16 cellular contexts compared by ENCODE assay signal in genomic region chr5:178227929-178228328, GRCh38. TPM values are rescaled to one million over a fixed set of nuclear protein-coding genes. Genes with fewer than 3 reads are reported as not detected.
DNase-seq lines count a peak whose midpoint lies in the region; ATAC-seq, FAIRE-seq and TF ChIP-seq lines count a peak whose summit lies in the region.
"Had no signal": no experiment of that assay in that cellular context is flagged by ENCODE, and none has a peak within 500 bp of the region (broad histone marks: within the 10 kb centered on the region; RNA-seq: fewer than 3 reads in every experiment).

No MANE protein-coding gene starts in this region.

- H3K27me3 Mint-ChIP-seq in CD4-positive, alpha-beta T cell, result no peaks in the 10 kb centered on the region
- no peaks in the 10 kb centered on the region for H3K27me3 Mint-ChIP-seq in Caco-2 (ENCODE audit: insufficient read depth, unreplicated experiment)
- H3K27me3 Mint-ChIP-seq in nephron progenitor cell (ENCODE audit: low read depth, poor library complexity), result no peaks in the 10 kb centered on the region
- H3K27me3 Mint-ChIP-seq: activated B cell treated with CpG ODN at 0.5 μM for 24 hours had no signal

- no peaks in the 10 kb centered on the region for H3K9me3 ChIP-seq in CD4-positive, alpha-beta T cell (ENCODE audit: control insufficient read depth, low read length)
- no peaks in the 10 kb centered on the region for H3K9me3 ChIP-seq in Caco-2
- H3K9me3 ChIP-seq in tibial nerve, result peaks cover 0 to 4% (median 0%) of the 10 kb centered on the region in 4 donors
- no peaks in the 10 kb centered on the region for H3K9me3 ChIP-seq in SJCRH30 (replicated peaks)
- H3K9me3 ChIP-seq: sigmoid colon, testis had no signal

- peaks cover 64% of the 10 kb centered on the region for H3K4me1 Mint-ChIP-seq in CD4-positive, alpha-beta T cell (ENCODE audit: low read depth)
- peaks cover 32% of the 10 kb centered on the region for H3K4me1 Mint-ChIP-seq in Caco-2 (ENCODE audit: low read depth, unreplicated experiment)
- H3K4me1 Mint-ChIP-seq in nephron progenitor cell, result peaks cover 47% of the 10 kb centered on the region

- H3K36me3 ChIP-seq in Caco-2 (ENCODE audit: control insufficient read depth, insufficient read depth, low read length) (peaks cover 4% of the 10 kb centered on the region; the same call in 1 of the 2 replicates), bronchial epithelial cell (ENCODE audit: control insufficient read depth, insufficient read depth, low read length) (peaks cover 9% of the 10 kb centered on the region), tibial nerve (peaks cover 0 to 85% (median 0%) of the 10 kb centered on the region in 3 donors), SJCRH30 (peaks cover 40% of the 10 kb centered on the region)

- no peak overlapping the region for H3K27ac ChIP-seq in CD4-positive, alpha-beta T cell (ENCODE audit: low read depth, low read length)
- H3K27ac ChIP-seq in tibial nerve, result peak overlapping the region in 1 of 4 donors; percentile 45
- no peak overlapping the region for H3K27ac ChIP-seq in SJCRH30
- H3K27ac ChIP-seq: sigmoid colon, testis had no signal

- H3K9me3 Mint-ChIP-seq in CD4-positive, alpha-beta T cell, result no peaks in the 10 kb centered on the region
- H3K9me3 Mint-ChIP-seq in Caco-2 (ENCODE audit: unreplicated experiment) (no peaks in the 10 kb centered on the region), nephron progenitor cell (no peaks in the 10 kb centered on the region)
- H3K9me3 Mint-ChIP-seq: activated B cell treated with CpG ODN at 0.5 μM for 24 hours had no signal

- peaks cover 74% of the 10 kb centered on the region for H3K36me3 Mint-ChIP-seq in CD4-positive, alpha-beta T cell (ENCODE audit: low read depth)
- H3K36me3 Mint-ChIP-seq in Caco-2 (ENCODE audit: insufficient read depth, unreplicated experiment), result peaks cover 77% of the 10 kb centered on the region
- H3K36me3 Mint-ChIP-seq in nephron progenitor cell (ENCODE audit: low read depth), result peaks cover 66% of the 10 kb centered on the region

- 92 to 94% methylated on average over 3 of the region's 3 CpGs for WGBS in tibial nerve, 2 donors

- peak overlapping the region; percentile 57 for H3K27ac Mint-ChIP-seq in CD4-positive, alpha-beta T cell
- H3K27ac Mint-ChIP-seq in Caco-2 (ENCODE audit: unreplicated experiment), result peak overlapping the region; percentile 4
- peak overlapping the region; percentile 70 for H3K27ac Mint-ChIP-seq in nephron progenitor cell
- H3K27ac Mint-ChIP-seq: activated B cell treated with CpG ODN at 0.5 μM for 24 hours had no signal

- no peak for TF ChIP-seq POLR2A in tibial nerve (IDR thresholded peaks at IDR 0.05)

- POLR2A ChIA-PET in CD4-positive, alpha-beta T cell (lab: Charles Lee), result no interaction called here
- POLR2A ChIA-PET in Caco-2 (lab: Charles Lee), result no interaction called here

- H3K4me1 ChIP-seq in Caco-2, result peaks cover 39% of the 10 kb centered on the region
- H3K4me1 ChIP-seq in tibial nerve, result peaks cover 0 to 39% (median 23%) of the 10 kb centered on the region in 4 donors
- H3K4me1 ChIP-seq in SJCRH30, result peaks cover under 1% of the 10 kb centered on the region; the same call in 1 of the 2 replicates

- no peak overlapping the region for H3K4me3 ChIP-seq in Caco-2 (ENCODE audit: low read depth, low read length)
- H3K4me3 ChIP-seq in bronchial epithelial cell (ENCODE audit: low read depth, low read length), result no peak overlapping the region
- H3K4me3 ChIP-seq in tibial nerve, result no peak overlapping the region
- no peak overlapping the region for H3K4me3 ChIP-seq in SJCRH30
- H3K4me3 ChIP-seq: sigmoid colon, testis had no signal

- CTCF ChIA-PET in CD4-positive, alpha-beta T cell (lab: Charles Lee), result no interaction called here
- CTCF ChIA-PET in Caco-2 (lab: Charles Lee), result no interaction called here

- ATAC-seq in CD4-positive, alpha-beta T cell (ENCODE audit: poor library complexity), result no peak

- peak overlapping the region; percentile 56 for H3K4me3 Mint-ChIP-seq in CD4-positive, alpha-beta T cell
- H3K4me3 Mint-ChIP-seq in Caco-2 (ENCODE audit: unreplicated experiment), result no peak overlapping the region
- no peak overlapping the region for H3K4me3 Mint-ChIP-seq in nephron progenitor cell
- H3K4me3 Mint-ChIP-seq: activated B cell treated with CpG ODN at 0.5 μM for 24 hours had no signal

- no peak for TF ChIP-seq EP300 in tibial nerve (IDR thresholded peaks at IDR 0.05)

- FAIRE-seq in bronchial epithelial cell (lab: Jason Lieb, UNC), result no peak

- no TSS peak for BruUV-seq in Caco-2 (replicated peaks; lab: Mats Ljungman, UMichigan)

- intact Hi-C loops in CD4-positive, alpha-beta T cell (cut with DNase I, micrococcal nuclease), result no loop called here
- intact Hi-C loops in Caco-2 (cut with micrococcal nuclease; ENCODE audit: unreplicated experiment), result no loop called here

- no peaks in the 10 kb centered on the region for H3K27me3 ChIP-seq in CD4-positive, alpha-beta T cell (ENCODE audit: control insufficient read depth, insufficient read depth, low read length)
- H3K27me3 ChIP-seq in Caco-2 (replicated peaks; ENCODE audit: control insufficient read depth, insufficient read depth, low read length) (no peaks in the 10 kb centered on the region), bronchial epithelial cell (ENCODE audit: control insufficient read depth, insufficient read depth, low read length) (no peaks in the 10 kb centered on the region), tibial nerve (no peaks in the 10 kb centered on the region), SJCRH30 (no peaks in the 10 kb centered on the region)
- H3K27me3 ChIP-seq: sigmoid colon, testis had no signal

- TF ChIP-seq CTCF in CD4-positive, alpha-beta T cell (IDR thresholded peaks at IDR 0.05), result no peak
- TF ChIP-seq CTCF in Caco-2 (IDR thresholded peaks at IDR 0.05; ENCODE audit: insufficient read depth in 1 of 2, low read depth in 1 of 2, low read length in 1 of 2, severe bottlenecking in 1 of 2, unreplicated experiment in 1 of 2) (no peak), bronchial epithelial cell (IDR thresholded peaks at IDR 0.05; ENCODE audit: insufficient read depth, low read length, severe bottlenecking) (no peak), nephron progenitor cell (IDR thresholded peaks at IDR 0.05) (no peak), tibial nerve (IDR thresholded peaks at IDR 0.05) (no peak)

- no peak for DNase-seq in CD4-positive, alpha-beta T cell
- DNase-seq in Caco-2 (no peak), bronchial epithelial cell (ENCODE audit: low read depth) (peak; percentile 79), nephron progenitor cell (no peak), tibial nerve (ENCODE audit: low spot score in 2 of 2) (no peak), HCEC 1CT (no peak), SJCRH30 (no peak)
- DNase-seq: activated B cell treated with CpG ODN at 0.5 μM for 24 hours; central memory CD4-positive, alpha-beta T cell; effector CD8-positive, alpha-beta T cell; NCI-H146; sigmoid colon; stimulated activated CD4-positive, alpha-beta T cell treated with anti-CD3 and anti-CD28 coated beads, Interleukin-2, amount 100 ng/mL, for 48 hours; testis had no signal

RNA-seq across cellular contexts. Expression of gene PHYKPL, which starts 4.7 kb away (rescaled TPM):
- 10 to 100 TPM; 90.9 to 92.8 TPM for total RNA-seq in CD4-positive, alpha-beta T cell
- total RNA-seq in Caco-2 (2022) (78.2 and 82.1 TPM in 2 replicates), bronchial epithelial cell (29.2 and 40.6 TPM in 2 replicates), tibial nerve (100 to 1,000 TPM in 2 of 4 donors, 10 to 100 TPM in 2; 77.2 to 121 (median 97.1) TPM)
- total RNA-seq in SJCRH30 (2014; rRNA removed; shearing (Covaris generic)), result 16.0 and 21.2 TPM in 2 replicates

RNA-seq across cellular contexts. Expression of gene HNRNPAB, which starts 23.6 kb away (rescaled TPM):
- total RNA-seq in CD4-positive, alpha-beta T cell, result 10 to 100 TPM; 63.6 to 68.9 TPM
- total RNA-seq in Caco-2 (2022) (286 and 295 TPM in 2 replicates), bronchial epithelial cell (67.4 and 71.3 TPM in 2 replicates), tibial nerve (100 to 1,000 TPM in 3 of 4 donors, 10 to 100 TPM in 1; 92.0 to 135 (median 122) TPM)
- total RNA-seq in SJCRH30 (2014; rRNA removed; shearing (Covaris generic)), result 244 and 266 TPM in 2 replicates

RNA-seq across cellular contexts. Expression of gene GMCL2, which starts 40.8 kb away (rescaled TPM):
- not detected for total RNA-seq in CD4-positive, alpha-beta T cell
- not detected in 2 replicates for total RNA-seq in Caco-2 (2022)
- not detected in 2 replicates for total RNA-seq in bronchial epithelial cell
- not detected for total RNA-seq in tibial nerve
- total RNA-seq in SJCRH30 (2014; rRNA removed; shearing (Covaris generic)), result not detected in 2 replicates
- total RNA-seq: activated B cell treated with CpG ODN at 0.5 μM for 24 hours, M059J, osteocyte, sigmoid colon had no signal

Comparison
In these comparisons a context has a peak if more than half of its experiments do, and no peak if none do; other contexts are left out.
1. H3K27ac Mint-ChIP-seq: peak in every context shown above with its lines; median percentile 70 in nephron progenitor cell; 57 in CD4-positive, alpha-beta T cell; 4 in Caco-2.